10 cellular contexts compared by ENCODE assay signal in genomic region chr7:30433082-30433481, GRCh38. TPM values are rescaled to one million over a fixed set of nuclear protein-coding genes. Genes with fewer than 3 reads are reported as not detected.
DNase-seq lines count a peak whose midpoint lies in the region; FAIRE-seq and TF ChIP-seq lines count a peak whose summit lies in the region.
"Had no signal": no experiment of that assay in that cellular context is flagged by ENCODE, and none has a peak within 500 bp of the region (broad histone marks: within the 10 kb centered on the region; RNA-seq: fewer than 3 reads in every experiment).

No MANE protein-coding gene starts in this region.

- H3K9me3 ChIP-seq in colonic mucosa = no peaks in the 10 kb centered on the region
- no peaks in the 10 kb centered on the region for H3K9me3 ChIP-seq in uterus

- FAIRE-seq in RCC 7860 (lab: Jason Lieb, UNC) = no peak

- no peaks in the 10 kb centered on the region for H3K27me3 ChIP-seq in colonic mucosa
- no peaks in the 10 kb centered on the region for H3K27me3 ChIP-seq in uterus

- no peak overlapping the region for H3K9ac ChIP-seq in colonic mucosa (ENCODE audit: low read depth in 2 of 2, low read length in 2 of 2)

- no peak for TF ChIP-seq CTCF in colonic mucosa (IDR thresholded peaks at IDR 0.05)
- no peak for TF ChIP-seq CTCF in uterus (IDR thresholded peaks at IDR 0.05)

- intact Hi-C loops in colonic mucosa (cut with DNase I) = no loop called here
- intact Hi-C loops in uterus (cut with DNase I; ENCODE audit: low total_unique reads) = no loop called here

- DNase-seq in NCI-H2029 treated with DMSO at 0.1 percent for 48 hours (lab: John Stamatoyannopoulos, UW) = peak; percentile 29
- DNase-seq in NCI-H2029 (lab: John Stamatoyannopoulos, UW) = no peak
- peak; percentile 43 for DNase-seq in colonic mucosa
- DNase-seq in medulla oblongata (ENCODE audit: extremely low spot score) = peak; percentile 92
- no peak for DNase-seq in uterus
- DNase-seq in NCI-H510A treated with DMSO at 0.1 percent for 48 hours (lab: John Stamatoyannopoulos, UW) = no peak
- DNase-seq in NCI-H345 treated with DMSO at 0.1 percent for 48 hours (lab: John Stamatoyannopoulos, UW; ENCODE audit: unreplicated experiment) = no peak
- no peak for DNase-seq in RCC 7860 (ENCODE audit: low spot score)
- DNase-seq: 8988T; activated CD4-positive, alpha-beta T cell treated with anti-CD3 and anti-CD28 coated beads, Interleukin-2, amount 50 U/mL, for 4 hours had no signal

- TF ChIP-seq POLR2A in uterus (IDR thresholded peaks at IDR 0.05) = no peak

- H3K27ac ChIP-seq in colonic mucosa = no peak overlapping the region
- peak overlapping the region; percentile 10 to 27 for H3K27ac ChIP-seq in uterus

- H3K4me3 ChIP-seq in colonic mucosa (no peak overlapping the region), uterus (no peak overlapping the region)

- H3K4me1 ChIP-seq in colonic mucosa = peaks cover 18% of the 10 kb centered on the region
- H3K4me1 ChIP-seq in uterus = no peaks in the 10 kb centered on the region

- no peaks in the 10 kb centered on the region for H3K36me3 ChIP-seq in colonic mucosa
- no peaks in the 10 kb centered on the region for H3K36me3 ChIP-seq in uterus

RNA-seq across cellular contexts. Expression of gene NOD1, which starts 45.5 kb away (rescaled TPM):
- total RNA-seq in colonic mucosa = 10 to 100 TPM in 1 of 2 donors, 1 to 10 TPM in 1; 9.5 to 14.0 TPM
- total RNA-seq in uterus = 10 to 100 TPM in 3 of 4 donors, 1 to 10 TPM in 1; 9.2 to 22.1 (median 12.7) TPM

Comparison
In these comparisons a context has a peak if more than half of its experiments do, and no peak if none do; other contexts are left out.
1. DNase-seq: peak in NCI-H2029 treated with DMSO at 0.1 percent for 48 hours (single experiment), colonic mucosa (single experiment) and medulla oblongata (single experiment); none in NCI-H2029 (single experiment), uterus (0 of 2), NCI-H510A treated with DMSO at 0.1 percent for 48 hours (single experiment), NCI-H345 treated with DMSO at 0.1 percent for 48 hours (single experiment) and RCC 7860 (single experiment).